16 cellular contexts compared by ENCODE assay signal in genomic region chr1:41277371-41277994, GRCh38. TPM values are rescaled to one million over a fixed set of nuclear protein-coding genes. Genes with fewer than 3 reads are reported as not detected.
DNase-seq lines count a peak whose midpoint lies in the region; ATAC-seq and TF ChIP-seq lines count a peak whose summit lies in the region.
"Had no signal": no experiment of that assay in that cellular context is flagged by ENCODE, and none has a peak within 500 bp of the region (broad histone marks: within the 10 kb centered on the region; RNA-seq: fewer than 3 reads in every experiment).

No MANE protein-coding gene starts in this region.

- H3K27me3 Mint-ChIP-seq in brain: peaks cover 5% of the 10 kb centered on the region
- peaks cover 7% of the 10 kb centered on the region for H3K27me3 Mint-ChIP-seq in neural progenitor cell (ENCODE audit: insufficient read depth, low read depth)
- H3K27me3 Mint-ChIP-seq in activated CD8-positive, alpha-beta T cell treated with anti-CD3 and anti-CD28 coated beads for 36 hours: peaks cover 8% of the 10 kb centered on the region

- no peak overlapping the region for H3K4me3 ChIP-seq in Karpas-422 (ENCODE audit: low read length)
- H3K4me3 ChIP-seq in neural progenitor cell: no peak overlapping the region
- H3K4me3 ChIP-seq: smooth muscle cell, tibial artery had no signal

- H3K27ac Mint-ChIP-seq in brain (peak overlapping the region in 4 of 5 experiments; percentile 10 to 73 (median 50)), neural progenitor cell (peak overlapping the region; percentile 3)
- no peak overlapping the region for H3K27ac Mint-ChIP-seq in activated CD8-positive, alpha-beta T cell treated with anti-CD3 and anti-CD28 coated beads for 36 hours
- H3K27ac Mint-ChIP-seq: B cell, immature natural killer cell had no signal

- H3K9me3 Mint-ChIP-seq in brain (no peaks in the 10 kb centered on the region), neural progenitor cell (no peaks in the 10 kb centered on the region)
- no peaks in the 10 kb centered on the region for H3K9me3 Mint-ChIP-seq in activated CD8-positive, alpha-beta T cell treated with anti-CD3 and anti-CD28 coated beads for 36 hours
- H3K9me3 Mint-ChIP-seq: immature natural killer cell had no signal

- H3K9me2 ChIP-seq in Karpas-422 (replicated peaks; ENCODE audit: insufficient read depth, low read length): no peaks in the 10 kb centered on the region

- H3K4me1 Mint-ChIP-seq in brain: peaks cover 33% of the 10 kb centered on the region
- H3K4me1 Mint-ChIP-seq in neural progenitor cell: peaks cover 10% of the 10 kb centered on the region
- H3K4me1 Mint-ChIP-seq in activated CD8-positive, alpha-beta T cell treated with anti-CD3 and anti-CD28 coated beads for 36 hours (ENCODE audit: low read depth): no peaks in the 10 kb centered on the region
- H3K4me1 Mint-ChIP-seq: B cell, immature natural killer cell had no signal

- H3K27me3 ChIP-seq in Karpas-422 (ENCODE audit: low read length) (no peaks in the 10 kb centered on the region), neural progenitor cell (no peaks in the 10 kb centered on the region)

- H3K36me3 Mint-ChIP-seq in brain (no peaks in the 10 kb centered on the region), neural progenitor cell (no peaks in the 10 kb centered on the region)
- no peaks in the 10 kb centered on the region for H3K36me3 Mint-ChIP-seq in activated CD8-positive, alpha-beta T cell treated with anti-CD3 and anti-CD28 coated beads for 36 hours (ENCODE audit: low read depth)
- H3K36me3 Mint-ChIP-seq: immature natural killer cell had no signal

- H3F3A ChIP-seq in neural progenitor cell (ENCODE audit: low read depth): no peaks in the 10 kb centered on the region

- H3K4me3 Mint-ChIP-seq in brain (no peak overlapping the region), neural progenitor cell (no peak overlapping the region)
- no peak overlapping the region for H3K4me3 Mint-ChIP-seq in activated CD8-positive, alpha-beta T cell treated with anti-CD3 and anti-CD28 coated beads for 36 hours
- H3K4me3 Mint-ChIP-seq: B cell, immature natural killer cell had no signal

- H2AFZ ChIP-seq in Karpas-422 (ENCODE audit: low read length): peak overlapping the region; percentile 0; the same call in 1 of the 2 replicates
- H2AFZ ChIP-seq in neural progenitor cell (replicated peaks): no peak overlapping the region

- H3K4me1 ChIP-seq in Karpas-422 (ENCODE audit: low read length) (peaks cover 9% of the 10 kb centered on the region), neural progenitor cell (no peaks in the 10 kb centered on the region)
- H3K4me1 ChIP-seq: tibial artery had no signal

- CTCF ChIA-PET in activated CD8-positive, alpha-beta T cell treated with anti-CD3 and anti-CD28 coated beads for 36 hours (lab: Charles Lee): interaction anchor here (1.0 kb wide), 1 partner anchor 140 kb away, joined by 4 read pairs; no protein-coding TSS in a partner anchor

- H3K27ac ChIP-seq in Karpas-422 (ENCODE audit: low read length) (no peak overlapping the region), neural progenitor cell (no peak overlapping the region)
- H3K27ac ChIP-seq: tibial artery had no signal

- intact Hi-C loops in activated CD8-positive, alpha-beta T cell treated with anti-CD3 and anti-CD28 coated beads for 36 hours (cut with micrococcal nuclease): no loop called here

- no peaks in the 10 kb centered on the region for H4K20me1 ChIP-seq in Karpas-422 (ENCODE audit: insufficient read depth, low read depth, low read length)
- no peaks in the 10 kb centered on the region for H4K20me1 ChIP-seq in neural progenitor cell (ENCODE audit: low read depth)

- H3K36me3 ChIP-seq in Karpas-422 (ENCODE audit: insufficient read depth, low read length) (no peaks in the 10 kb centered on the region), neural progenitor cell (no peaks in the 10 kb centered on the region)
- H3K36me3 ChIP-seq: tibial artery had no signal

- no peak for ATAC-seq in activated CD8-positive, alpha-beta T cell treated with anti-CD3 and anti-CD28 coated beads for 36 hours
- ATAC-seq: SK-N-SH treated with all-trans-retinoic acid at 6 μM for 48 hours had no signal

- no peaks in the 10 kb centered on the region for H3K79me2 ChIP-seq in Karpas-422 (ENCODE audit: low read length)
- no peaks in the 10 kb centered on the region for H3K79me2 ChIP-seq in neural progenitor cell (ENCODE audit: low read depth)

- POLR2A ChIA-PET in activated CD8-positive, alpha-beta T cell treated with anti-CD3 and anti-CD28 coated beads for 36 hours (lab: Charles Lee): no interaction called here

- peak; percentile 56 for DNase-seq in Karpas-422
- peak; percentile 59 for DNase-seq in NCI-H69 (lab: John Stamatoyannopoulos, UW)
- no peak for DNase-seq in neural progenitor cell (ENCODE audit: low spot score)
- no peak for DNase-seq in EL
- DNase-seq in GM19238 (ENCODE audit: insufficient read length, low spot score): no peak
- DNase-seq in activated CD8-positive, alpha-beta T cell treated with anti-CD3 and anti-CD28 coated beads for 36 hours: no peak
- DNase-seq in NCI-H2227 treated with DMSO at 0.1 percent for 48 hours (lab: John Stamatoyannopoulos, UW): no peak
- DNase-seq: activated effector memory CD4-positive, alpha-beta T cell treated with anti-CD3 and anti-CD28 coated beads, Interleukin-2, amount 50 U/mL, for 16 hours; amygdala; immature natural killer cell; NCI-H2029; tibial artery had no signal

- H3K9ac ChIP-seq in Karpas-422 (ENCODE audit: low read length): no peak overlapping the region
- no peak overlapping the region for H3K9ac ChIP-seq in neural progenitor cell

- TF ChIP-seq CTCF in brain (conservative IDR thresholded peaks at IDR 0.05) (no peak), neural progenitor cell (IDR thresholded peaks at IDR 0.05) (no peak)
- TF ChIP-seq CTCF in activated CD8-positive, alpha-beta T cell treated with anti-CD3 and anti-CD28 coated beads for 36 hours (IDR thresholded peaks at IDR 0.05): no peak

- H3K4me2 ChIP-seq in Karpas-422 (ENCODE audit: low read depth, low read length, poor library complexity, severe bottlenecking) (no peak overlapping the region), neural progenitor cell (no peak overlapping the region)
- H3K4me2 ChIP-seq: smooth muscle cell had no signal

- H3K9me3 ChIP-seq in Karpas-422 (ENCODE audit: low read length) (no peaks in the 10 kb centered on the region), neural progenitor cell (ENCODE audit: low read depth) (no peaks in the 10 kb centered on the region)
- H3K9me3 ChIP-seq: tibial artery had no signal

RNA-seq across cellular contexts. Expression of gene SCMH1, which starts 35.4 kb away (rescaled TPM):
- 50.2 and 83.6 TPM in 2 replicates for total RNA-seq in Karpas-422 (2014; rRNA removed; shearing (Covaris generic); ENCODE audit: low replicate concordance)
- polyA plus RNA-seq in brain (ENCODE audit: insufficient read depth, low read depth, low replicate concordance): 37.7 TPM
- total RNA-seq in neural progenitor cell (ENCODE audit: low replicate concordance): 16.1 and 39.9 TPM in 2 replicates
- total RNA-seq in activated CD8-positive, alpha-beta T cell treated with anti-CD3 and anti-CD28 coated beads for 36 hours: 10 to 100 TPM; 25.3 to 26.1 TPM

Comparison
In these comparisons a context has a peak if more than half of its experiments do, and no peak if none do; other contexts are left out.
1. DNase-seq: peak in Karpas-422 (single experiment) and NCI-H69 (single experiment); none in neural progenitor cell (single experiment), EL (single experiment), GM19238 (single experiment), activated CD8-positive, alpha-beta T cell treated with anti-CD3 and anti-CD28 coated beads for 36 hours (single experiment) and NCI-H2227 treated with DMSO at 0.1 percent for 48 hours (single experiment).